In genomic region chr3:113947372-113948014, GRCh38 we compare ENCODE assay signal across 8 cellular contexts. TPM values are rescaled to one million over a fixed set of nuclear protein-coding genes. Genes with fewer than 3 reads are reported as not detected.
DNase-seq lines count a peak whose midpoint lies in the region; ATAC-seq and TF ChIP-seq lines count a peak whose summit lies in the region.

TSS of gene ZDHHC23 (plus strand) at chr3:113948013. CDS start at chr3:113948803, 790 bp downstream.

- peak within 1 kb of the TSS; percentile 11 to 74 (median 48) for H3K27ac ChIP-seq in right lobe of liver

- intact Hi-C loops in right lobe of liver (cut with DNase I) = no loop called here

- WGBS in right lobe of liver (ENCODE audit: insufficient coverage, low coverage, low lambda C conversion rate, missing lambda C conversion rate) = 0% methylated on average over 5 of the region's 80 CpGs

- TF ChIP-seq CTCF in AG10803 (conservative IDR thresholded peaks at IDR 0.05; ENCODE audit: low read length) (no peak), right lobe of liver (IDR thresholded peaks at IDR 0.05) (peak in 1 of 4 donors; percentile 1)

- H3K27me3 ChIP-seq in right lobe of liver = no peaks in the 10 kb centered on the region

- H3K4me1 ChIP-seq in right lobe of liver = peaks cover 0 to 3% (median 0%) of the 10 kb centered on the region in 4 donors

- H3K9me3 ChIP-seq in right lobe of liver = no peaks in the 10 kb centered on the region

- H3K36me3 ChIP-seq in right lobe of liver = no peaks in the 10 kb centered on the region

- DNase-seq in AG10803 (ENCODE audit: low read depth) (peak; percentile 44), NCI-H446 (lab: John Stamatoyannopoulos, UW) (peak; percentile 9 to 88), dedifferentiated amniotic fluid mesenchymal stem cell (ENCODE audit: extremely low spot score) (peak; percentile 22), right lobe of liver (peak; percentile 93 to 96 (median 96))
- peak; percentile 63 for DNase-seq in activated CD4-positive, alpha-beta T cell treated with anti-CD3 and anti-CD28 coated beads for 48 hours
- peak; percentile 63 to 65 for DNase-seq in stimulated activated CD4-positive, alpha-beta T cell treated with anti-CD3 and anti-CD28 coated beads, Interleukin-4, amount 100 ng/mL, for 4 hours

- peak; percentile 83 for ATAC-seq in GM19035 (IDR thresholded peaks at IDR 0.05; ENCODE audit: unreplicated experiment)
- ATAC-seq in HG03280 (IDR thresholded peaks at IDR 0.05; ENCODE audit: unreplicated experiment) = peak; percentile 79
- peak; percentile 91 to 95 (median 94) for ATAC-seq in right lobe of liver

- H3K4me3 ChIP-seq in AG10803 (ENCODE audit: low read length) (peak within 1 kb of the TSS; percentile 69), right lobe of liver (peak within 1 kb of the TSS; percentile 68 to 88 (median 87))

- peak; percentile 60 for TF ChIP-seq POLR2A in right lobe of liver (IDR thresholded peaks at IDR 0.05)

RNA-seq across cellular contexts. Expression of gene ZDHHC23, which starts in this region (rescaled TPM):
- total RNA-seq in right lobe of liver = 10 to 100 TPM in 3 of 6 experiments, 1 to 10 TPM in 3; 7.0 to 14.6 (median 9.9) TPM

Comparison
In these comparisons a context has a peak if more than half of its experiments do, and no peak if none do; other contexts are left out.
1. Peak in every context shown above with its lines: DNase-seq, ATAC-seq, H3K4me3 ChIP-seq and H3K27ac ChIP-seq.
2. DNase-seq: peak in every context shown above with its lines; median percentile 96 in right lobe of liver; 64 in stimulated activated CD4-positive, alpha-beta T cell treated with anti-CD3 and anti-CD28 coated beads, Interleukin-4, amount 100 ng/mL, for 4 hours; 63 in activated CD4-positive, alpha-beta T cell treated with anti-CD3 and anti-CD28 coated beads for 48 hours; 48 in NCI-H446; 44 in AG10803; 22 in dedifferentiated amniotic fluid mesenchymal stem cell.